ENCODE assay signal across 1 cellular context in genomic region chr3:126424751-126425150, GRCh38.
TF ChIP-seq lines count a peak whose summit lies in the region.

No MANE protein-coding gene starts in this region.

TF ChIP-seq in H1, 55 proteins besides CTCF, POLR2A, EP300 and RAD21 (continued from another document):
- TF ChIP-seq SIX5 (IDR thresholded peaks at IDR 0.05; ENCODE audit: low read depth, low read length) (no peak), MAX (IDR thresholded peaks at IDR 0.05) (no peak), TBP (IDR thresholded peaks at IDR 0.05; ENCODE audit: low read depth, low read length) (no peak), PHF8 (conservative IDR thresholded peaks at IDR 0.05; ENCODE audit: low read depth, low read length) (no peak), CHD2 (IDR thresholded peaks at IDR 0.05; ENCODE audit: low read length) (no peak), RNF2 (IDR thresholded peaks at IDR 0.05; ENCODE audit: borderline replicate concordance, low read depth, low read length, missing control alignments, poor library complexity, severe bottlenecking) (no peak), CBX5 (IDR thresholded peaks at IDR 0.05; ENCODE audit: low read depth, low read length) (no peak)
